11 cellular contexts compared by ENCODE assay signal in genomic region chr6:150293423-150294280, GRCh38.
A peak's percentile ranks its signal among the peaks of the same experiment; 100 is the strongest.
DNase-seq lines count a peak whose midpoint lies in the region; ATAC-seq, FAIRE-seq and TF ChIP-seq lines count a peak whose summit lies in the region.
"Had no signal": no experiment of that assay in that cellular context is flagged by ENCODE, and none has a peak within 500 bp of the region (broad histone marks: within the 10 kb centered on the region; RNA-seq: fewer than 3 reads in every experiment).

No MANE protein-coding gene starts in this region.

- no peaks in the 10 kb centered on the region for H3K36me3 ChIP-seq in right lobe of liver
- no peaks in the 10 kb centered on the region for H3K36me3 ChIP-seq in HepG2 (replicated peaks in 1 of 2; ENCODE audit: control insufficient read depth in 1 of 2, insufficient read depth in 2 of 2, low read length in 2 of 2)

- DNase-seq in right lobe of liver (no peak), HepG2 (ENCODE audit: low spot score) (no peak), UCSD-AML1 (lab: John Stamatoyannopoulos, UW; ENCODE audit: unreplicated experiment) (peak; percentile 16), foreskin melanocyte (peak; percentile 80), NCI-H1436 (lab: John Stamatoyannopoulos, UW) (no peak), cortex of kidney (lab: John Stamatoyannopoulos, UW) (no peak)

- in situ Hi-C loops in HepG2 (cut with HindIII; ENCODE audit: extremely low pct_ligation_motif_present, low pct_unique_long_range_greater_than_20kb) = no loop called here

- FAIRE-seq in HepG2 (lab: Jason Lieb, UNC) = no peak
- FAIRE-seq: GM12878 had no signal

- BruUV-seq in HepG2 (replicated peaks; lab: Mats Ljungman, UMichigan) = no TSS peak

- H3K4me2 ChIP-seq in HepG2 (ENCODE audit: low read depth, low read length) = no peak overlapping the region
- H3K4me2 ChIP-seq: BLaER1 had no signal

- no peak overlapping the region for H3K9ac ChIP-seq in HepG2 (ENCODE audit: insufficient read depth, low read depth, low read length)
- H3K9ac ChIP-seq: BLaER1 had no signal

- ATAC-seq in right lobe of liver (peak in 3 of 4 donors; percentile 52 to 80 (median 66)), HepG2 (no peak), GM18858 (IDR thresholded peaks at IDR 0.05; ENCODE audit: unreplicated experiment) (no peak), HG02678 (IDR thresholded peaks at IDR 0.05; ENCODE audit: unreplicated experiment) (no peak)
- ATAC-seq: body of pancreas, GM12878 had no signal

- POLR2A ChIA-PET in HepG2 (lab: Yijun Ruan, JAX) = no interaction called here

- CTCF ChIA-PET in HepG2 (lab: Yijun Ruan, JAX; ENCODE audit: low intra/inter-chr PET ratio, low total read pairs) = no interaction called here

- TF ChIP-seq POLR2A in right lobe of liver (IDR thresholded peaks at IDR 0.05) = no peak
- TF ChIP-seq POLR2A in HepG2 (IDR thresholded peaks at IDR 0.05; ENCODE audit: insufficient read depth in 1 of 2, low read depth in 2 of 2, low read length in 2 of 2) = no peak

- 41% methylated on average over 2 of the region's 2 CpGs for WGBS in right lobe of liver (ENCODE audit: insufficient coverage, low coverage, low lambda C conversion rate, missing lambda C conversion rate)
- 0% methylated on average over 2 of the region's 2 CpGs for WGBS in HepG2 (ENCODE audit: low lambda C conversion rate)

- H3K4me1 ChIP-seq in right lobe of liver (no peaks in the 10 kb centered on the region), HepG2 (ENCODE audit: insufficient read depth, low read length) (no peaks in the 10 kb centered on the region)
- H3K4me1 ChIP-seq: body of pancreas had no signal

- no peaks in the 10 kb centered on the region for H4K20me1 ChIP-seq in HepG2 (ENCODE audit: insufficient read depth, low read length)
- H4K20me1 ChIP-seq: BLaER1 had no signal

- no peaks in the 10 kb centered on the region for H3K79me2 ChIP-seq in HepG2 (ENCODE audit: insufficient read depth, low read length)

- H3K27me3 ChIP-seq in right lobe of liver = no peaks in the 10 kb centered on the region
- peaks cover 0 to 15% of the 10 kb centered on the region in 2 experiments; a peak in 2 of 5 replicates for H3K27me3 ChIP-seq in HepG2 (ENCODE audit: control insufficient read depth in 1 of 2, insufficient read depth in 2 of 2, low read length in 2 of 2)
- H3K27me3 ChIP-seq: BLaER1, body of pancreas had no signal

- no peak overlapping the region for H3K4me3 ChIP-seq in right lobe of liver
- H3K4me3 ChIP-seq in HepG2 (replicated peaks in 1 of 3; ENCODE audit: insufficient read depth in 1 of 3, low read depth in 2 of 3, low read length in 3 of 3) = no peak overlapping the region
- H3K4me3 ChIP-seq: BLaER1, body of pancreas, GM12878 had no signal

- no peak for TF ChIP-seq RAD21 in HepG2 (CRISPR knock-in tag; IDR thresholded peaks at IDR 0.05)

- no peaks in the 10 kb centered on the region for H3K9me3 ChIP-seq in right lobe of liver
- H3K9me3 ChIP-seq in HepG2 (ENCODE audit: low read length) = peaks cover 28% of the 10 kb centered on the region

- TF ChIP-seq CTCF in right lobe of liver (IDR thresholded peaks at IDR 0.05) (no peak), HepG2 (CRISPR knock-in tag; IDR thresholded peaks at IDR 0.05) (no peak)

- H2AFZ ChIP-seq in HepG2 (ENCODE audit: low read length) = no peak overlapping the region

- TF ChIP-seq EP300 in HepG2 (IDR thresholded peaks at IDR 0.05; ENCODE audit: low read depth in 2 of 2, low read length in 2 of 2) (no peak), HepG2 (CRISPR knock-in tag; IDR thresholded peaks at IDR 0.05; ENCODE audit: borderline replicate concordance) (no peak)

- H3K27ac ChIP-seq in right lobe of liver (no peak overlapping the region), HepG2 (ENCODE audit: extremely low read length, insufficient read depth, low read length) (no peak overlapping the region)
- H3K27ac ChIP-seq: BLaER1, body of pancreas had no signal

- intact Hi-C loops in right lobe of liver (cut with DNase I) (no loop called here), HepG2 (cut with micrococcal nuclease; ENCODE audit: unreplicated experiment) (no loop called here)

TF ChIP-seq in HepG2, 621 proteins besides CTCF, POLR2A, EP300 and RAD21:
- TF ChIP-seq DBP (CRISPR knock-in tag; IDR thresholded peaks at IDR 0.05; ENCODE audit: not compliant biosample characterization) (no peak), ATAD3A (CRISPR knock-in tag; IDR thresholded peaks at IDR 0.05) (no peak), ZHX1 (CRISPR knock-in tag; IDR thresholded peaks at IDR 0.05; ENCODE audit: low read depth) (no peak), HOXA7 (CRISPR knock-in tag; IDR thresholded peaks at IDR 0.05) (no peak), KDM6A (CRISPR knock-in tag; IDR thresholded peaks at IDR 0.05; ENCODE audit: low read depth) (no peak)

Comparison
In these comparisons a context has a peak if more than half of its experiments do, and no peak if none do; other contexts are left out.
1. ATAC-seq: peak in right lobe of liver (3 of 4); none in HepG2 (single experiment), GM18858 (single experiment) and HG02678 (single experiment).
2. DNase-seq: peak in UCSD-AML1 (single experiment) and foreskin melanocyte (single experiment); none in right lobe of liver (0 of 3), HepG2 (single experiment), NCI-H1436 (single experiment) and cortex of kidney (single experiment).